ENCODE assay signal across 19 cellular contexts in genomic region chr4:150781108-150781663, GRCh38.
"Had no signal": no experiment of that assay in that cellular context is flagged by ENCODE, and none has a peak within 500 bp of the region (broad histone marks: within the 10 kb centered on the region; RNA-seq: fewer than 3 reads in every experiment).

No MANE protein-coding gene starts in this region.

- H3K27ac ChIP-seq: breast epithelium, epithelial cell of prostate, gastroesophageal sphincter, left lung, upper lobe of right lung had no signal

- H3K27me3 ChIP-seq: breast epithelium, gastroesophageal sphincter, left lung, upper lobe of right lung had no signal

- H3K4me1 ChIP-seq: breast epithelium, left lung, upper lobe of right lung had no signal

- ATAC-seq: gastroesophageal sphincter; left lung; natural killer cell treated with Interleukin-12 subunit alpha and Interleukin-12 subunit beta and Interleukin-15 and Interleukin-18, amount 100 ng/mL, for 72 hours; upper lobe of right lung had no signal

- H3K9me3 ChIP-seq: breast epithelium, gastroesophageal sphincter, left lung, upper lobe of right lung had no signal

- H3K36me3 ChIP-seq: breast epithelium, left lung, upper lobe of right lung had no signal

- DNase-seq: activated CD4-positive, alpha-beta memory T cell treated with anti-CD3 and anti-CD28 coated beads for 36 hours; activated CD4-positive, alpha-beta T cell treated with anti-CD3 and anti-CD28 coated beads for 48 hours; activated naive CD4-positive, alpha-beta T cell treated with Interleukin-2 at 50 U/mL for 16 hours; activated naive CD8-positive, alpha-beta T cell treated with anti-CD3 and anti-CD28 coated beads for 36 hours; activated T-cell treated with anti-CD3 and anti-CD28 coated beads, Interleukin-2, amount 50 U/mL, for 48 hours; cerebellar nuclear complex; cortex of kidney; head of caudate nucleus; left lung; mammary epithelial cell; retina; stimulated activated CD4-positive, alpha-beta T cell treated with anti-CD3 and anti-CD28 coated beads, Interleukin-4, amount 100 ng/mL, for 24 hours; stimulated activated naive CD4-positive, alpha-beta T cell treated with Interleukin-2 at 50 U/mL for 16 hours; T1000; upper lobe of right lung had no signal

- H3K4me3 ChIP-seq: breast epithelium, gastroesophageal sphincter, left lung, upper lobe of right lung had no signal
